8 cellular contexts compared by ENCODE assay signal in genomic region chr3:114299421-114299820, GRCh38. TPM values are rescaled to one million over a fixed set of nuclear protein-coding genes. Genes with fewer than 3 reads are reported as not detected.
A peak's percentile ranks its signal among the peaks of the same experiment; 100 is the strongest.
DNase-seq lines count a peak whose midpoint lies in the region; ATAC-seq and TF ChIP-seq lines count a peak whose summit lies in the region.

No MANE protein-coding gene starts in this region.

- DNase-seq in NCI-H748 (lab: John Stamatoyannopoulos, UW; ENCODE audit: unreplicated experiment): peak; percentile 25
- no peak for DNase-seq in NCI-H748 treated with DMSO at 0.1 percent for 48 hours (lab: John Stamatoyannopoulos, UW)
- no peak for DNase-seq in IMR-90
- DNase-seq in activated B cell treated with CpG ODN at 0.5 μM for 24 hours: no peak
- DNase-seq in heart left ventricle: peak in 2 of 5 donors; percentile 16 to 33
- DNase-seq in ovary: no peak

- no peak overlapping the region for H3K14ac ChIP-seq in IMR-90 (replicated peaks; ENCODE audit: low read depth, low read length)

- no peak overlapping the region for H2BK15ac ChIP-seq in IMR-90 (ENCODE audit: low read depth, low read length)

- peak overlapping the region; percentile 37 for H3K27ac Mint-ChIP-seq in activated B cell treated with CpG ODN at 0.5 μM for 24 hours

- H4K5ac ChIP-seq in IMR-90 (ENCODE audit: low read depth, low read length): no peak overlapping the region

- no peak overlapping the region for H3K4me3 Mint-ChIP-seq in activated B cell treated with CpG ODN at 0.5 μM for 24 hours

- H3K9me3 Mint-ChIP-seq in activated B cell treated with CpG ODN at 0.5 μM for 24 hours: no peaks in the 10 kb centered on the region

- no peaks in the 10 kb centered on the region for H3K9me1 ChIP-seq in IMR-90 (ENCODE audit: insufficient read depth, low read length)

- H3K36me3 Mint-ChIP-seq in activated B cell treated with CpG ODN at 0.5 μM for 24 hours (ENCODE audit: low read depth): no peaks in the 10 kb centered on the region

- H2BK20ac ChIP-seq in IMR-90 (ENCODE audit: low read depth, low read length): no peak overlapping the region

- no peak for TF ChIP-seq RAD21 in IMR-90 (IDR thresholded peaks at IDR 0.05; ENCODE audit: low read length)

- no peak overlapping the region for H3K4me2 ChIP-seq in IMR-90 (ENCODE audit: low read depth, low read length)

- no TSS peak for BruUV-seq in IMR-90 (replicated peaks; lab: Mats Ljungman, UMichigan)

- POLR2A ChIA-PET in IMR-90 (lab: Charles Lee; ENCODE audit: unreplicated experiment): no interaction called here
- POLR2A ChIA-PET in activated B cell treated with CpG ODN at 0.5 μM for 24 hours (lab: Charles Lee): interaction anchor here (0.7 to 3.7 kb wide), 5 partner anchors 8 to 85 kb away, joined by 3 to 26 read pairs (median 5); no protein-coding TSS in a partner anchor

- H3K4me1 Mint-ChIP-seq in activated B cell treated with CpG ODN at 0.5 μM for 24 hours: peaks cover 28% of the 10 kb centered on the region

- no peak for TF ChIP-seq POLR2A in IMR-90 (IDR thresholded peaks at IDR 0.05; ENCODE audit: low read depth, low read length)
- no peak for TF ChIP-seq POLR2A in heart left ventricle (IDR thresholded peaks at IDR 0.05)
- TF ChIP-seq POLR2A in ovary (IDR thresholded peaks at IDR 0.05): no peak

- no peak overlapping the region for H3K4ac ChIP-seq in IMR-90 (ENCODE audit: low read depth, low read length)

- H4K8ac ChIP-seq in IMR-90 (ENCODE audit: low read depth in 2 of 2, low read length in 2 of 2): no peak overlapping the region

- H3K79me1 ChIP-seq in IMR-90 (ENCODE audit: low read depth in 1 of 2, low read length in 2 of 2): no peaks in the 10 kb centered on the region

- H3K27ac ChIP-seq in IMR-90 (ENCODE audit: insufficient read depth, low read length): no peak overlapping the region
- H3K27ac ChIP-seq in heart left ventricle: no peak overlapping the region
- H3K27ac ChIP-seq in ovary: no peak overlapping the region

- H3K27me3 ChIP-seq in IMR-90 (ENCODE audit: control insufficient read depth, insufficient read depth, low read length) (peaks cover 9% of the 10 kb centered on the region), heart left ventricle (no peaks in the 10 kb centered on the region), ovary (no peaks in the 10 kb centered on the region)

- H3K18ac ChIP-seq in IMR-90 (ENCODE audit: low read depth, low read length): no peak overlapping the region

- H4K91ac ChIP-seq in IMR-90 (ENCODE audit: insufficient read depth, low read depth, low read length): no peak overlapping the region

- no peaks in the 10 kb centered on the region for H3K27me3 Mint-ChIP-seq in activated B cell treated with CpG ODN at 0.5 μM for 24 hours

- 88% methylated on average over 4 of the region's 13 CpGs; no CpG with 5 or more reads in 1 of the 2 experiments for whole genome bisulfite sequencing in IMR-90 (ENCODE audit: extremely low coverage in 2 of 2, insufficient read length in 1 of 2), 2 experiments
- 74 to 75% (median 75%) methylated on average over 13 of the region's 13 CpGs for WGBS in heart left ventricle, 4 donors
- WGBS in ovary, 3 donors: 79 to 85% (median 82%) methylated on average over 13 of the region's 13 CpGs

- H2BK120ac ChIP-seq in IMR-90 (ENCODE audit: low read depth, low read length): no peak overlapping the region

- H2AK5ac ChIP-seq in IMR-90 (ENCODE audit: low read depth, low read length): no peak overlapping the region

- H3K9ac ChIP-seq in IMR-90 (ENCODE audit: low read depth, low read length): no peak overlapping the region

- TF ChIP-seq EP300 in ovary (IDR thresholded peaks at IDR 0.05): no peak

- no peak overlapping the region for H3K23ac ChIP-seq in IMR-90 (ENCODE audit: low read depth, low read length)

- no peak overlapping the region for H3K56ac ChIP-seq in IMR-90 (ENCODE audit: extremely low read depth, insufficient read depth, low read length)

- H4K20me1 ChIP-seq in IMR-90 (ENCODE audit: insufficient read depth, low read length): no peaks in the 10 kb centered on the region

- TF ChIP-seq CTCF in IMR-90 (conservative IDR thresholded peaks at IDR 0.05; ENCODE audit: low read depth, low read length) (peak; percentile 23; the same call in 1 of the 2 replicates), activated B cell treated with CpG ODN at 0.5 μM for 24 hours (IDR thresholded peaks at IDR 0.05) (no peak), heart left ventricle (IDR thresholded peaks at IDR 0.05) (peak in 9 of 12 donors; percentile 4 to 40 (median 15)), ovary (IDR thresholded peaks at IDR 0.05) (no peak)

- no peaks in the 10 kb centered on the region for H3K4me1 ChIP-seq in IMR-90 (ENCODE audit: control insufficient read depth, insufficient read depth, low read length)
- no peaks in the 10 kb centered on the region for H3K4me1 ChIP-seq in heart left ventricle
- H3K4me1 ChIP-seq in ovary (ENCODE audit: insufficient read depth): no peaks in the 10 kb centered on the region

- peak; percentile 32; the same call in 1 of the 2 replicates for ATAC-seq in IMR-90 (ENCODE audit: low read depth)
- peak; percentile 44 for ATAC-seq in activated B cell treated with CpG ODN at 0.5 μM for 24 hours (ENCODE audit: low read depth)
- ATAC-seq in heart left ventricle: peak in 2 of 4 donors; percentile 52 to 64
- no peak for ATAC-seq in HG02763 (IDR thresholded peaks at IDR 0.05; ENCODE audit: unreplicated experiment)
- no peak for ATAC-seq in GM18517 (IDR thresholded peaks at IDR 0.05; ENCODE audit: unreplicated experiment)

- dilution Hi-C loops in IMR-90 (cut with HindIII; ENCODE audit: low sequenced_read_pairs, unreplicated experiment): no loop called here

- intact Hi-C loops in IMR-90 (cut with micrococcal nuclease) (no loop called here), activated B cell treated with CpG ODN at 0.5 μM for 24 hours (cut with micrococcal nuclease) (loop anchor here (1.0 to 10.0 kb wide), 3 partner anchors 8 to 295 kb away; no protein-coding TSS in a partner anchor), heart left ventricle (cut with DNase I) (loop anchor here in 4 of 10 donors (2.0 to 10.0 kb wide), 3 partner anchors 145 to 147 kb away; no protein-coding TSS in a partner anchor), ovary (cut with DNase I) (no loop called here)

- no peak overlapping the region for H2BK5ac ChIP-seq in IMR-90 (ENCODE audit: low read depth, low read length, poor library complexity, severe bottlenecking)

- no peaks in the 10 kb centered on the region for H3K36me3 ChIP-seq in IMR-90 (ENCODE audit: control insufficient read depth, insufficient read depth, low read length)
- no peaks in the 10 kb centered on the region for H3K36me3 ChIP-seq in heart left ventricle
- no peaks in the 10 kb centered on the region for H3K36me3 ChIP-seq in ovary

- H3K9me3 ChIP-seq in IMR-90 (ENCODE audit: control insufficient read depth, insufficient read depth, low read length) (no peaks in the 10 kb centered on the region), heart left ventricle (no peaks in the 10 kb centered on the region), ovary (no peaks in the 10 kb centered on the region)

- no peak overlapping the region for H3K4me3 ChIP-seq in IMR-90 (ENCODE audit: insufficient read depth, low read depth, low read length)
- H3K4me3 ChIP-seq in heart left ventricle: no peak overlapping the region
- no peak overlapping the region for H3K4me3 ChIP-seq in ovary

- no peak overlapping the region for H2AK9ac ChIP-seq in IMR-90 (replicated peaks; ENCODE audit: low read depth, low read length, poor library complexity)

- in situ Hi-C loops in IMR-90 (cut with MboI; ENCODE audit: low sequenced_read_pairs): no loop called here

- peak overlapping the region; percentile 47 for H2AFZ ChIP-seq in IMR-90 (replicated peaks; ENCODE audit: low read length, poor library complexity)

- CTCF ChIA-PET in IMR-90 (lab: Yijun Ruan, JAX): interaction anchor here (0.6 to 1.3 kb wide), 2 partner anchors 9 to 454 kb away, joined by 3 read pairs; no protein-coding TSS in a partner anchor
- CTCF ChIA-PET in activated B cell treated with CpG ODN at 0.5 μM for 24 hours (lab: Charles Lee): interaction anchor here (0.6 to 3.1 kb wide), 13 partner anchors 8 to 146 kb away, joined by 3 to 28 read pairs (median 3); no protein-coding TSS in a partner anchor

TF ChIP-seq in IMR-90, 13 proteins besides CTCF, POLR2A, EP300 and RAD21 (continues in another document):
- TF ChIP-seq NFE2L2 (IDR thresholded peaks at IDR 0.05; ENCODE audit: low read depth, low read length) (no peak), RCOR1 (IDR thresholded peaks at IDR 0.05; ENCODE audit: insufficient replicate concordance, low read length) (no peak), MXI1 (IDR thresholded peaks at IDR 0.05; ENCODE audit: borderline replicate concordance, low read depth, low read length) (no peak), FOS (IDR thresholded peaks at IDR 0.05; ENCODE audit: low read depth, low read length) (no peak), RFX5 (IDR thresholded peaks at IDR 0.05; ENCODE audit: low read depth, low read length) (no peak), CEBPB (IDR thresholded peaks at IDR 0.05; ENCODE audit: low read depth, low read length) (no peak), MAFK (IDR thresholded peaks at IDR 0.05; ENCODE audit: low read depth, low read length) (no peak), SMC3 (IDR thresholded peaks at IDR 0.05; ENCODE audit: low read depth, low read length) (no peak), CHD1 (IDR thresholded peaks at IDR 0.05; ENCODE audit: low read depth, low read length) (no peak), BHLHE40 (IDR thresholded peaks at IDR 0.05; ENCODE audit: low read depth, low read length) (no peak), MAZ (IDR thresholded peaks at IDR 0.05; ENCODE audit: borderline replicate concordance, low read depth, low read length) (no peak)
- TF ChIP-seq, protein P1, sequence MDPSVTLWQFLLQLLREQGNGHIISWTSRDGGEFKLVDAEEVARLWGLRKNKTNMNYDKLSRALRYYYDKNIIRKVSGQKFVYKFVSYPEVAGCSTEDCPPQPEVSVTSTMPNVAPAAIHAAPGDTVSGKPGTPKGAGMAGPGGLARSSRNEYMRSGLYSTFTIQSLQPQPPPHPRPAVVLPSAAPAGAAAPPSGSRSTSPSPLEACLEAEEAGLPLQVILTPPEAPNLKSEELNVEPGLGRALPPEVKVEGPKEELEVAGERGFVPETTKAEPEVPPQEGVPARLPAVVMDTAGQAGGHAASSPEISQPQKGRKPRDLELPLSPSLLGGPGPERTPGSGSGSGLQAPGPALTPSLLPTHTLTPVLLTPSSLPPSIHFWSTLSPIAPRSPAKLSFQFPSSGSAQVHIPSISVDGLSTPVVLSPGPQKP (IDR thresholded peaks at IDR 0.05; ENCODE audit: borderline replicate concordance, low read depth, low read length): no peak

RNA-seq across cellular contexts. Expression of gene TIGIT, which starts 5.6 kb away (rescaled TPM):
- total RNA-seq in IMR-90 (2012; rRNA removed): not detected in 2 replicates
- not detected in 2 replicates for polyA plus RNA-seq in IMR-90 (2012; rRNA removed)
- not detected in 2 replicates for polyA plus RNA-seq in IMR-90 (2012; cell fraction: cytosol; rRNA removed)
- not detected in 2 replicates for polyA plus RNA-seq in IMR-90 (2012; cell fraction: nucleus; rRNA removed; ENCODE audit: low replicate concordance)
- total RNA-seq in activated B cell treated with CpG ODN at 0.5 μM for 24 hours: 3.3 and 6.8 TPM in 2 replicates
- 1 to 10 TPM in 1 of 9 donors, under 1 TPM in 2, not detected in 6; 0.10 to 3.8 (median 0.77) TPM for total RNA-seq in heart left ventricle
- under 1 TPM in 1 of 2 donors, not detected in 1; 0.04 TPM for polyA plus RNA-seq in heart left ventricle
- total RNA-seq in ovary: under 1 TPM in 3 of 7 donors, not detected in 4; 0.12 to 0.35 (median 0.28) TPM
- under 1 TPM; 0.07 to 1.00 TPM for polyA plus RNA-seq in ovary

Comparison
In these comparisons a context has a peak if more than half of its experiments do, and no peak if none do; other contexts are left out.
1. ATAC-seq: peak in IMR-90 (single experiment) and activated B cell treated with CpG ODN at 0.5 μM for 24 hours (single experiment); none in HG02763 (single experiment) and GM18517 (single experiment).
2. CTCF ChIP-seq: peak in IMR-90 (single experiment) and heart left ventricle (9 of 12); none in activated B cell treated with CpG ODN at 0.5 μM for 24 hours (single experiment) and ovary (0 of 3).